In the genomic region with DNA sequence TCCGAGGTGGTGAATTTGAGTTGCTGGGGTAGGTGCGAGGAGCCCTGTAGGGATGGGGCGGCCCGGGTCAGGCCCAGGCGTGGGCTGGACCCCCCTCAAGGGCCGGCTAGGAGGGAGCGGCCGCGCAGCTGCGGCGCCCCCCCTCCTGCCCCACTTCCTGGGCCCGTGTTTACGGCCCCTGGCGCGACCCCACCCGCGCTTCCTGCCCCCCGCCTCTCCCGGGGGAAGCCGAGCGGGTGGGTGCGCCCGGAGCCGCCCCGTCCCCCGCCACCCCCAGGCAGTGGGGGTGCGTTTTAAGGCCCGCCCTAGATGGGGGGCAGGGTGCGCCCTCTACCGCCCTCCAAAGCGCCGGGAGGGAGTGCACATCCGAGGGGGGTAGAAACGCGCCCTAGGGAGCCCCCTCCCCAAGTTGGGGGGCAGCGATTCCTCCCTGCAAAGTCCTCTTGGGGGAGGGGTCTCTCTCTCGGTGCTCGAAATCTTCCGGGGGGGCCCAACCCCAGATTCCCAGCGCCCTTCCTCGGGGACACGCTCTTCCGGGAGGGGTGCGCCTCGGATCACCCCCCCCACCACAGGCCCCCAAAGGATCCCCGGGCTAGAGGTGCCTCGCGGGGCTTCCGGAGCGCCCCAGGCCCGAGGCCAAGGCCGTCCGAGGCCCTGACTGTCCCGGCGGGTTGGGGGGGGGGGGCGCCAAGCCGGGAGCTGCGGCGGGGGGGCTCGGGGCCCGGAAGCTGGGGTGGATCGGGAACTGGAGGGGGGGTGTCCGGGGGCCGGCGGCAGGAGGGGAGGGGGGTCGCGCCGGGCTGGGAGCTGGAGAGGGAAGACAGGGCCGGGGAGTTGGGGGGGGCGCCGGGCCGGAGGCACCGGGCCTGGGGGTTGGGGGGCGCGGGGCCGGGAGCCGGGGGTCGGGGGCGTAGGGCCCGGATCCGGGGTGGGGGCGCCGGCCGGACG, we compare ENCODE assay signal across 7 cellular contexts. TPM values are rescaled to one million over a fixed set of nuclear protein-coding genes. Genes with fewer than 3 reads are reported as not detected.
DNase-seq lines count a peak whose midpoint lies in the region; ATAC-seq and TF ChIP-seq lines count a peak whose summit lies in the region.

No MANE protein-coding gene starts in this region.

- H3K4me3 ChIP-seq in SK-N-MC (peak overlapping the region; percentile 87), adrenal gland (peak overlapping the region; percentile 32 to 97 (median 72)), hepatocyte (peak overlapping the region; percentile 96), skeletal muscle cell (ENCODE audit: low read depth, low read length) (peak overlapping the region; percentile 88)

- TF ChIP-seq CTCF in adrenal gland (IDR thresholded peaks at IDR 0.05) (peak in 1 of 6 experiments; percentile 33), hepatocyte (IDR thresholded peaks at IDR 0.05; ENCODE audit: poor library complexity) (peak; percentile 34)

- intact Hi-C loops in adrenal gland (cut with DNase I), result no loop called here

- H3K36me3 ChIP-seq in SK-N-MC (ENCODE audit: insufficient read depth, low read length) (peaks cover 40% of the 10 kb centered on the region), adrenal gland (replicated peaks in 1 of 2) (peaks cover 0 to 25% of the 10 kb centered on the region in 2 donors), hepatocyte (replicated peaks; ENCODE audit: insufficient read depth, low read depth) (no peaks in the 10 kb centered on the region)

- H3K9me3 ChIP-seq in SK-N-MC (ENCODE audit: low read depth, low read length) (no peaks in the 10 kb centered on the region), adrenal gland (replicated peaks in 1 of 3) (no peaks in the 10 kb centered on the region), hepatocyte (ENCODE audit: low read depth) (no peaks in the 10 kb centered on the region)

- DNase-seq in GM19238 (ENCODE audit: insufficient read length, low spot score), result peak; percentile 79
- DNase-seq in SK-N-MC (ENCODE audit: low read depth, low spot score), result no peak
- DNase-seq in adrenal gland, result peak in 4 of 7 donors; percentile 51 to 70 (median 62)
- DNase-seq in hepatocyte (ENCODE audit: low spot score), result peak; percentile 67
- no peak for DNase-seq in skeletal muscle cell (ENCODE audit: low read depth)

- peak overlapping the region; percentile 96 for H3K4me2 ChIP-seq in hepatocyte

- peak overlapping the region; percentile 56 for H2AFZ ChIP-seq in hepatocyte

- H4K20me1 ChIP-seq in hepatocyte (ENCODE audit: insufficient read depth, poor library complexity, severe bottlenecking), result peaks cover 27% of the 10 kb centered on the region

- TF ChIP-seq POLR2A in adrenal gland (IDR thresholded peaks at IDR 0.05), result peak; percentile 27 to 31

- no peaks in the 10 kb centered on the region for H3K27me3 ChIP-seq in adrenal gland
- H3K27me3 ChIP-seq in hepatocyte, result no peaks in the 10 kb centered on the region

- 1 to 2% (median 2%) methylated on average over 14 to 83 of the region's 85 CpGs; no CpG with 5 or more reads in 1 of the 4 donors for WGBS in adrenal gland, 4 donors
- WGBS in hepatocyte (ENCODE audit: low lambda C conversion rate, missing lambda C conversion rate), result 6% methylated on average over 13 of the region's 85 CpGs

- no peaks in the 10 kb centered on the region for H3K9me2 ChIP-seq in hepatocyte (replicated peaks; ENCODE audit: insufficient read depth)

- H3K4me1 ChIP-seq in adrenal gland (replicated peaks in 1 of 2), result peaks cover 39 to 55% of the 10 kb centered on the region in 2 donors
- H3K4me1 ChIP-seq in hepatocyte (ENCODE audit: insufficient read depth), result peaks cover 53% of the 10 kb centered on the region

- H3K27ac ChIP-seq in SK-N-MC (peak overlapping the region; percentile 90), adrenal gland (peak overlapping the region; percentile 85 to 100 (median 94)), hepatocyte (peak overlapping the region; percentile 93)

- peaks cover 48% of the 10 kb centered on the region for H3K79me2 ChIP-seq in hepatocyte

- peak overlapping the region; percentile 85 for H3K9ac ChIP-seq in SK-N-MC (ENCODE audit: insufficient read length)

- ATAC-seq in HG03442 (IDR thresholded peaks at IDR 0.05; ENCODE audit: unreplicated experiment), result no peak
- ATAC-seq in HG02840 (IDR thresholded peaks at IDR 0.05; ENCODE audit: low FRiP score, unreplicated experiment), result no peak

RNA-seq across cellular contexts. Expression of a gene that starts 0.8 kb away (rescaled TPM):
- 100 to 1,000 TPM; 428 to 968 (median 670) TPM for total RNA-seq in adrenal gland
- polyA plus RNA-seq in adrenal gland, result 1,000 to 10,000 TPM in 2 of 3 donors, 100 to 1,000 TPM in 1; 237 to 2,300 (median 1,557) TPM
- 241 and 260 TPM in 2 replicates for total RNA-seq in hepatocyte
- 308 and 340 TPM in 2 replicates for polyA plus RNA-seq in hepatocyte

RNA-seq across cellular contexts. Expression of a gene that starts 32.4 kb away (rescaled TPM):
- total RNA-seq in adrenal gland (100 to 1,000 TPM in 1 of 8 donors, 10 to 100 TPM in 7; 28.0 to 104 (median 57.2) TPM), hepatocyte (25.4 and 36.2 TPM in 2 replicates)
- polyA plus RNA-seq in adrenal gland (100 to 1,000 TPM in 1 of 3 donors, 10 to 100 TPM in 1, 1 to 10 TPM in 1; 8.4 to 106 (median 70.3) TPM), hepatocyte (71.1 and 82.0 TPM in 2 replicates)

RNA-seq across cellular contexts. Expression of a gene that starts 32.7 kb away (rescaled TPM):
- 10 to 100 TPM; 53.1 to 84.3 (median 64.4) TPM for total RNA-seq in adrenal gland
- polyA plus RNA-seq in adrenal gland, result 10 to 100 TPM; 20.6 to 38.3 (median 35.6) TPM
- total RNA-seq in hepatocyte, result 53.8 and 60.2 TPM in 2 replicates
- polyA plus RNA-seq in hepatocyte, result 100 and 115 TPM in 2 replicates

Comparison
In these comparisons a context has a peak if more than half of its experiments do, and no peak if none do; other contexts are left out.
1. DNase-seq: peak in GM19238 (single experiment), adrenal gland (4 of 7) and hepatocyte (single experiment); none in SK-N-MC (single experiment) and skeletal muscle cell (single experiment).
2. Peak in every context shown above with its lines, with median percentiles within 50 percentile points of each other: H3K27ac ChIP-seq and H3K4me3 ChIP-seq.